Comparison of ENCODE assay signal across 1 cellular context in genomic region chr5:6659941-6660684, GRCh38.
TF ChIP-seq lines count a peak whose summit lies in the region.

No MANE protein-coding gene starts in this region.

TF ChIP-seq in GM12878, 131 proteins besides CTCF, POLR2A, EP300 and RAD21 (continued from another document):
- TF ChIP-seq E4F1 (IDR thresholded peaks at IDR 0.05; ENCODE audit: borderline replicate concordance, partially characterized antibody) (no peak), SMAD5 (IDR thresholded peaks at IDR 0.05; ENCODE audit: low read depth) (no peak), NFIC (IDR thresholded peaks at IDR 0.05; ENCODE audit: low read depth, low read length) (no peak), NR2C2 (IDR thresholded peaks at IDR 0.05; ENCODE audit: borderline replicate concordance, control insufficient read depth, insufficient read length, low read depth) (no peak), ZNF24 (IDR thresholded peaks at IDR 0.05) (no peak), KLF5 (IDR thresholded peaks at IDR 0.05; ENCODE audit: partially characterized antibody) (peak; percentile 37), MTA2 (IDR thresholded peaks at IDR 0.05; ENCODE audit: low read depth) (no peak), FOXM1 (IDR thresholded peaks at IDR 0.05; ENCODE audit: low read depth, low read length) (no peak), CBFB (IDR thresholded peaks at IDR 0.05; ENCODE audit: low read depth) (no peak; the same call in 1 of the 2 replicates), TAF1 (IDR thresholded peaks at IDR 0.05; ENCODE audit: borderline replicate concordance, low read depth, low read length) (no peak), NR2F1 (conservative IDR thresholded peaks at IDR 0.05) (no peak), TCF12 (IDR thresholded peaks at IDR 0.05; ENCODE audit: low read depth, low read length) (0 out of 2 replicates have a peak, but pooled peaks have one; percentile 21), SPI1 (IDR thresholded peaks at IDR 0.05; ENCODE audit: borderline replicate concordance, insufficient read depth, low read depth, low read length) (0 out of 2 replicates have a peak, but pooled peaks have one; percentile 1), PAX8 (IDR thresholded peaks at IDR 0.05) (no peak), CHD1 (IDR thresholded peaks at IDR 0.05; ENCODE audit: low read depth, low read length) (no peak), SKIL (IDR thresholded peaks at IDR 0.05; ENCODE audit: low read depth, poor library complexity, severe bottlenecking) (no peak), REST (IDR thresholded peaks at IDR 0.05; ENCODE audit: low read depth, low read length) (no peak)
- TF ChIP-seq, protein P1, sequence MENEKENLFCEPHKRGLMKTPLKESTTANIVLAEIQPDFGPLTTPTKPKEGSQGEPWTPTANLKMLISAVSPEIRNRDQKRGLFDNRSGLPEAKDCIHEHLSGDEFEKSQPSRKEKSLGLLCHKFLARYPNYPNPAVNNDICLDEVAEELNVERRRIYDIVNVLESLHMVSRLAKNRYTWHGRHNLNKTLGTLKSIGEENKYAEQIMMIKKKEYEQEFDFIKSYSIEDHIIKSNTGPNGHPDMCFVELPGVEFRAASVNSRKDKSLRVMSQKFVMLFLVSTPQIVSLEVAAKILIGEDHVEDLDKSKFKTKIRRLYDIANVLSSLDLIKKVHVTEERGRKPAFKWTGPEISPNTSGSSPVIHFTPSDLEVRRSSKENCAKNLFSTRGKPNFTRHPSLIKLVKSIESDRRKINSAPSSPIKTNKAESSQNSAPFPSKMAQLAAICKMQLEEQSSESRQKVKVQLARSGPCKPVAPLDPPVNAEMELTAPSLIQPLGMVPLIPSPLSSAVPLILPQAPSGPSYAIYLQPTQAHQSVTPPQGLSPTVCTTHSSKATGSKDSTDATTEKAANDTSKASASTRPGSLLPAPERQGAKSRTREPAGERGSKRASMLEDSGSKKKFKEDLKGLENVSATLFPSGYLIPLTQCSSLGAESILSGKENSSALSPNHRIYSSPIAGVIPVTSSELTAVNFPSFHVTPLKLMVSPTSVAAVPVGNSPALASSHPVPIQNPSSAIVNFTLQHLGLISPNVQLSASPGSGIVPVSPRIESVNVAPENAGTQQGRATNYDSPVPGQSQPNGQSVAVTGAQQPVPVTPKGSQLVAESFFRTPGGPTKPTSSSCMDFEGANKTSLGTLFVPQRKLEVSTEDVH (IDR thresholded peaks at IDR 0.05; ENCODE audit: low read depth, partially characterized antibody), result no peak
